In genomic region chr5:134648425-134649162, GRCh38 we compare ENCODE assay signal across 8 cellular contexts. TPM values are rescaled to one million over a fixed set of nuclear protein-coding genes. Genes with fewer than 3 reads are reported as not detected.
DNase-seq lines count a peak whose midpoint lies in the region; TF ChIP-seq lines count a peak whose summit lies in the region.

TSS of gene SEC24A (plus strand) at chr5:134648785. CDS start at chr5:134649077, 292 bp downstream.

- H3K4me3 ChIP-seq in NT2/D1 (ENCODE audit: insufficient read length, low read depth) (peak within 1 kb of the TSS; percentile 94), endocrine pancreas (ENCODE audit: control insufficient read depth, insufficient read depth, low read length) (peak within 1 kb of the TSS; percentile 93), mesendoderm (ENCODE audit: low read length) (peak within 1 kb of the TSS; percentile 98)

- peaks cover 35% of the 10 kb centered on the region for H3K79me2 ChIP-seq in mesendoderm (ENCODE audit: control insufficient read depth, insufficient read depth, low read length)

- peak within 1 kb of the TSS; percentile 48 for H3K4ac ChIP-seq in mesendoderm (ENCODE audit: low read depth, low read length)

- peak within 1 kb of the TSS; percentile 98 for H3K23ac ChIP-seq in mesendoderm (ENCODE audit: low read length)

- peak within 1 kb of the TSS; percentile 86 for H2AK5ac ChIP-seq in mesendoderm (ENCODE audit: low read length)

- H3K9ac ChIP-seq in NT2/D1 (ENCODE audit: insufficient read length, low read depth): peak within 1 kb of the TSS; percentile 86
- peak within 1 kb of the TSS; percentile 100 for H3K9ac ChIP-seq in endocrine pancreas (ENCODE audit: control insufficient read depth, insufficient read depth, low read length)
- peak within 1 kb of the TSS; percentile 99 for H3K9ac ChIP-seq in mesendoderm (ENCODE audit: low read length)

- peak within 1 kb of the TSS; percentile 99 for H3K56ac ChIP-seq in mesendoderm (ENCODE audit: low read length)

- H4K8ac ChIP-seq in mesendoderm (ENCODE audit: low read depth, low read length): peak within 1 kb of the TSS; percentile 39

- TF ChIP-seq CTCF in GM20000 (IDR thresholded peaks at IDR 0.05; ENCODE audit: extremely low read depth, missing control alignments): no peak

- no peak within 1 kb of the TSS for H2BK15ac ChIP-seq in mesendoderm (replicated peaks; ENCODE audit: low read depth)

- WGBS in mesendoderm (ENCODE audit: extremely low coverage, insufficient coverage, low lambda C conversion rate): no CpG with 5 or more reads among the region's 69 CpGs

- peak within 1 kb of the TSS; percentile 95 for H3K4me2 ChIP-seq in mesendoderm (ENCODE audit: low read length)

- H3K36me3 ChIP-seq in NT2/D1 (ENCODE audit: insufficient read depth, insufficient read length, low read length) (peaks cover 3% of the 10 kb centered on the region), endocrine pancreas (ENCODE audit: control insufficient read depth, insufficient read depth, low read length) (no peaks in the 10 kb centered on the region), mesendoderm (ENCODE audit: control insufficient read depth, insufficient read depth, low read length) (no peaks in the 10 kb centered on the region)

- peak; percentile 79 for DNase-seq in COLO829 (ENCODE audit: low spot score)
- peak; percentile 92 for DNase-seq in GM20000 (ENCODE audit: low spot score)
- DNase-seq in HT-29 (ENCODE audit: low spot score): peak; percentile 93
- peak; percentile 74 for DNase-seq in NT2/D1 (ENCODE audit: low read depth, low spot score)
- DNase-seq in activated CD8-positive, alpha-beta memory T cell treated with anti-CD3 and anti-CD28 coated beads, Interleukin-2, amount 50 U/mL, for 1 hour (ENCODE audit: extremely low read depth): peak; percentile 72
- DNase-seq in mesendoderm: peak; percentile 97
- peak; percentile 76 for DNase-seq in stimulated activated CD8-positive, alpha-beta memory T cell treated with anti-CD3 and anti-CD28 coated beads, Interleukin-15, amount 100 ng/mL, for 1 hour (ENCODE audit: low read depth)

- no peaks in the 10 kb centered on the region for H3K9me3 ChIP-seq in NT2/D1 (ENCODE audit: insufficient read depth, low read length)
- no peaks in the 10 kb centered on the region for H3K9me3 ChIP-seq in endocrine pancreas (ENCODE audit: control insufficient read depth, low read length)

- no peak within 1 kb of the TSS for H4K5ac ChIP-seq in mesendoderm (ENCODE audit: low read length)

- peak within 1 kb of the TSS; percentile 3 for H3K18ac ChIP-seq in mesendoderm (ENCODE audit: low read length)

- H3K27me3 ChIP-seq in NT2/D1 (ENCODE audit: insufficient read depth, insufficient read length) (no peaks in the 10 kb centered on the region), endocrine pancreas (ENCODE audit: control insufficient read depth, insufficient read depth, low read length) (no peaks in the 10 kb centered on the region), mesendoderm (ENCODE audit: insufficient read depth, low read length, poor library complexity) (no peaks in the 10 kb centered on the region)

- peak within 1 kb of the TSS; percentile 14 for H2BK120ac ChIP-seq in mesendoderm (ENCODE audit: low read depth, low read length)

- peaks cover 7% of the 10 kb centered on the region for H3K79me1 ChIP-seq in mesendoderm (ENCODE audit: low read length)

- peak within 1 kb of the TSS; percentile 80 for H2BK5ac ChIP-seq in mesendoderm (ENCODE audit: low read length)

- H3K4me1 ChIP-seq in NT2/D1 (ENCODE audit: insufficient read depth, insufficient read length): no peaks in the 10 kb centered on the region
- H3K4me1 ChIP-seq in endocrine pancreas (ENCODE audit: control insufficient read depth, insufficient read depth, low read length): peaks cover 8% of the 10 kb centered on the region
- no peaks in the 10 kb centered on the region for H3K4me1 ChIP-seq in mesendoderm (ENCODE audit: control insufficient read depth, low read depth, low read length)

- H3K27ac ChIP-seq in mesendoderm (ENCODE audit: low read depth, low read length): peak within 1 kb of the TSS; percentile 84

RNA-seq across cellular contexts. Expression of gene SEC24A, which starts in this region (rescaled TPM):
- total RNA-seq in HT-29 (2014; rRNA removed; shearing (Covaris generic)): 6.2 and 6.7 TPM in 2 replicates
- 22.8 TPM for polyA plus RNA-seq in mesendoderm (2013, experiment 1 of 2)
- polyA plus RNA-seq in mesendoderm (2013, experiment 2 of 2): 23.5 TPM

Comparison
In these comparisons a context has a peak if more than half of its experiments do, and no peak if none do; other contexts are left out.
1. Peak in every context shown above with its lines: DNase-seq, H3K4me3 ChIP-seq and H3K27ac ChIP-seq.